ENCODE assay signal across 2 cellular contexts in the genomic region with DNA sequence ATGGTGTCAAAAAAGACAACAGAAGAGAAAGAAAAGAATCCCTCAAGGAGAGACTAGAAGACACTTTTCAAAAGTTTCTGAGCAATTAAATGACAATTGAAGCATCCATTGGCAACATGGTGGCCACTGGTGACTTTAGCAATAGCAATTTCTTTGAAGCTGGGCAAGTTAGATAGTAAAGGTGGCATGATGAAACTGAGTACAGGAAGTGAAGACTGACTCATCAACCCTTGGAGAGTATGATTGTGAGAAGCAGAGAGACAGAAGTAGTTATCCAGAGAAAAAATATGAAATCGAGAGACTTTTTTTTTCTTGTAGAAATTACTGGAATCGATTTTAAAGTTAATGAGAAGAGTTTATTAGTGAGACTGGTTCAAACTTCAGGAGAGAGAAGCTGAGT.
TF ChIP-seq lines count a peak whose summit lies in the region.

No MANE protein-coding gene starts in this region.

TF ChIP-seq in SK-N-SH, 30 proteins besides CTCF, POLR2A, EP300 and RAD21 (continued from another document):
- TF ChIP-seq, protein P1, sequence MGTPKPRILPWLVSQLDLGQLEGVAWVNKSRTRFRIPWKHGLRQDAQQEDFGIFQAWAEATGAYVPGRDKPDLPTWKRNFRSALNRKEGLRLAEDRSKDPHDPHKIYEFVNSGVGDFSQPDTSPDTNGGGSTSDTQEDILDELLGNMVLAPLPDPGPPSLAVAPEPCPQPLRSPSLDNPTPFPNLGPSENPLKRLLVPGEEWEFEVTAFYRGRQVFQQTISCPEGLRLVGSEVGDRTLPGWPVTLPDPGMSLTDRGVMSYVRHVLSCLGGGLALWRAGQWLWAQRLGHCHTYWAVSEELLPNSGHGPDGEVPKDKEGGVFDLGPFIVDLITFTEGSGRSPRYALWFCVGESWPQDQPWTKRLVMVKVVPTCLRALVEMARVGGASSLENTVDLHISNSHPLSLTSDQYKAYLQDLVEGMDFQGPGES (IDR thresholded peaks at IDR 0.05; ENCODE audit: low read depth, low read length): no peak

TF ChIP-seq in SK-N-SH treated with all-trans-retinoic acid at 6 μM for 48 hours, 23 proteins besides CTCF, POLR2A, EP300 and RAD21 (continued from another document):
- TF ChIP-seq, protein P2, sequence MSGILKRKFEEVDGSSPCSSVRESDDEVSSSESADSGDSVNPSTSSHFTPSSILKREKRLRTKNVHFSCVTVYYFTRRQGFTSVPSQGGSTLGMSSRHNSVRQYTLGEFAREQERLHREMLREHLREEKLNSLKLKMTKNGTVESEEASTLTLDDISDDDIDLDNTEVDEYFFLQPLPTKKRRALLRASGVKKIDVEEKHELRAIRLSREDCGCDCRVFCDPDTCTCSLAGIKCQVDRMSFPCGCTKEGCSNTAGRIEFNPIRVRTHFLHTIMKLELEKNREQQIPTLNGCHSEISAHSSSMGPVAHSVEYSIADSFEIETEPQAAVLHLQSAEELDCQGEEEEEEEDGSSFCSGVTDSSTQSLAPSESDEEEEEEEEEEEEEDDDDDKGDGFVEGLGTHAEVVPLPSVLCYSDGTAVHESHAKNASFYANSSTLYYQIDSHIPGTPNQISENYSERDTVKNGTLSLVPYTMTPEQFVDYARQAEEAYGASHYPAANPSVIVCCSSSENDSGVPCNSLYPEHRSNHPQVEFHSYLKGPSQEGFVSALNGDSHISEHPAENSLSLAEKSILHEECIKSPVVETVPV (CRISPR knock-in tag; IDR thresholded peaks at IDR 0.05): no peak
